ENCODE assay signal across 8 cellular contexts in genomic region chr4:89298160-89298559, GRCh38. TPM values are rescaled to one million over a fixed set of nuclear protein-coding genes. Genes with fewer than 3 reads are reported as not detected.
DNase-seq lines count a peak whose midpoint lies in the region; ATAC-seq, FAIRE-seq and TF ChIP-seq lines count a peak whose summit lies in the region.
"Had no signal": no experiment of that assay in that cellular context is flagged by ENCODE, and none has a peak within 500 bp of the region (broad histone marks: within the 10 kb centered on the region; RNA-seq: fewer than 3 reads in every experiment).

No MANE protein-coding gene starts in this region.

- H3K4me3 ChIP-seq in GM12878: no peak overlapping the region

- no peak overlapping the region for H2AFZ ChIP-seq in GM12878 (ENCODE audit: control insufficient read depth, low read depth, low read length)

- H3K79me2 ChIP-seq in GM12878 (ENCODE audit: control insufficient read depth, insufficient read depth, low read length): no peaks in the 10 kb centered on the region

- DNase-seq in GM12878 (ENCODE audit: low read depth, low spot score) (no peak), sciatic nerve (ENCODE audit: low spot score) (no peak), DMS 273 (lab: John Stamatoyannopoulos, UW; ENCODE audit: unreplicated experiment) (no peak), DMS153 treated with DMSO at 0.1 percent for 48 hours (lab: John Stamatoyannopoulos, UW; ENCODE audit: unreplicated experiment) (no peak), ureter (ENCODE audit: low spot score) (no peak)

- WGBS in GM12878 (ENCODE audit: insufficient coverage, insufficient replicate concordance, low lambda C conversion rate, missing lambda C conversion rate): 17% methylated on average over 2 of the region's 2 CpGs

- H3K9ac ChIP-seq in GM12878 (ENCODE audit: control insufficient read depth, insufficient read depth, low read length): no peak overlapping the region

- no peaks in the 10 kb centered on the region; the same call in 2 of the 3 replicates for H3K9me3 ChIP-seq in GM12878 (replicated peaks; ENCODE audit: control insufficient read depth, insufficient read depth, low read length)

- no peaks in the 10 kb centered on the region for H4K20me1 ChIP-seq in GM12878 (ENCODE audit: control insufficient read depth, insufficient read depth)

- ATAC-seq in GM19043 (IDR thresholded peaks at IDR 0.05; ENCODE audit: low read depth, unreplicated experiment): peak; percentile 29
- ATAC-seq in HG03280 (IDR thresholded peaks at IDR 0.05; ENCODE audit: unreplicated experiment): peak; percentile 30
- ATAC-seq in GM12878: peak; percentile 48
- ATAC-seq in sciatic nerve: peak; percentile 47

- no peaks in the 10 kb centered on the region for H3K36me3 ChIP-seq in GM12878 (ENCODE audit: control insufficient read depth in 2 of 2, insufficient read depth in 2 of 2, low read length in 1 of 2)

- no peak for TF ChIP-seq POLR2A in GM12878 (IDR thresholded peaks at IDR 0.05; ENCODE audit: low read depth, low read length)

- BruUV-seq in GM12878 (replicated peaks; lab: Mats Ljungman, UMichigan): no TSS peak

- SMC1A ChIA-PET in GM12878 (lab: Charles Lee; ENCODE audit: uncharacterized antibody, unreplicated experiment): interaction anchor here (0.6 to 1.8 kb wide), 4 partner anchors 8 to 170 kb away, joined by 3 read pairs; no protein-coding TSS in a partner anchor

- in situ Hi-C loops in GM12878 (cut with MboI): no loop called here

- no peak overlapping the region for H3K4me2 ChIP-seq in GM12878 (ENCODE audit: control insufficient read depth, insufficient read depth)

- RAD21 ChIA-PET in GM12878 (lab: Charles Lee; ENCODE audit: unreplicated experiment): interaction anchor here (0.7 kb wide), 1 partner anchor 40 kb away, joined by 3 read pairs; no protein-coding TSS in a partner anchor

- POLR2A ChIA-PET in GM12878 (lab: Charles Lee): interaction anchor here (1.6 kb wide), 1 partner anchor 14 kb away, joined by 4 read pairs; no protein-coding TSS in a partner anchor

- peaks cover 8% of the 10 kb centered on the region; the same call in 1 of the 2 replicates for H3K4me1 ChIP-seq in GM12878 (ENCODE audit: control insufficient read depth, insufficient read depth, low read length)

- no peak for TF ChIP-seq EP300 in GM12878 (IDR thresholded peaks at IDR 0.05; ENCODE audit: borderline replicate concordance in 1 of 2, control insufficient read depth in 1 of 2, low read depth in 2 of 2, low read length in 2 of 2)

- no peak overlapping the region for H3K27ac ChIP-seq in GM12878 (ENCODE audit: control insufficient read depth, insufficient read depth)
- H3K27ac ChIP-seq: VCaP had no signal

- TF ChIP-seq RAD21 in GM12878 (IDR thresholded peaks at IDR 0.05; ENCODE audit: insufficient read depth, low read depth, low read length): no peak

- intact Hi-C loops in GM12878 (cut with micrococcal nuclease; ENCODE audit: unreplicated experiment) (no loop called here), sciatic nerve (cut with DNase I) (no loop called here)

- no peak for TF ChIP-seq CTCF in GM12878 (IDR thresholded peaks at IDR 0.05 in 2 of 3, conservative IDR thresholded peaks at IDR 0.05 in 1 of 3; ENCODE audit: control insufficient read depth in 2 of 3, extremely low read depth in 1 of 3, insufficient read depth in 1 of 3, low read depth in 3 of 3, low read length in 3 of 3)

- CTCF ChIA-PET in GM12878 (lab: Yijun Ruan, JAX): interaction anchor here (1.0 to 2.2 kb wide), 2 partner anchors 9 to 43 kb away, joined by 6 to 7 read pairs; no protein-coding TSS in a partner anchor

- H3K27me3 ChIP-seq in GM12878 (replicated peaks in 1 of 2; ENCODE audit: control insufficient read depth in 2 of 2, insufficient read depth in 2 of 2, low read length in 1 of 2): peaks cover 0 to 2% of the 10 kb centered on the region in 2 experiments; a peak in 1 of 4 replicates

- no peak for FAIRE-seq in GM12878 (lab: Jason Lieb, UNC)

TF ChIP-seq in GM12878, 131 proteins besides CTCF, POLR2A, EP300 and RAD21:
- TF ChIP-seq ETV6 (conservative IDR thresholded peaks at IDR 0.05 in 1 of 2, IDR thresholded peaks at IDR 0.05 in 1 of 2; ENCODE audit: borderline replicate concordance in 1 of 2, low read depth in 1 of 2) (no peak), ZNF687 (IDR thresholded peaks at IDR 0.05) (no peak), ZNF207 (IDR thresholded peaks at IDR 0.05; ENCODE audit: borderline replicate concordance) (no peak), BCL3 (IDR thresholded peaks at IDR 0.05; ENCODE audit: borderline replicate concordance, insufficient read depth, low read depth, low read length, poor library complexity, severe bottlenecking) (no peak), SP1 (IDR thresholded peaks at IDR 0.05; ENCODE audit: low read depth, low read length) (no peak), SUPT20H (IDR thresholded peaks at IDR 0.05; ENCODE audit: borderline replicate concordance, control insufficient read depth, low read depth, low read length) (no peak), TCF7 (IDR thresholded peaks at IDR 0.05; ENCODE audit: borderline replicate concordance) (no peak)

RNA-seq across cellular contexts. Expression of gene GPRIN3, which starts 9.4 kb away (rescaled TPM):
- total RNA-seq in GM12878 (2013; cell fraction: nucleolus; rRNA removed): not detected in 2 replicates
- not detected in 2 replicates for total RNA-seq in GM12878 (2014; rRNA removed)
- total RNA-seq in GM12878 (2014; rRNA removed; fragmentation: Illumina TruSeq; extraction: Trizol): not detected in 2 replicates
- 0.03 and 0.05 TPM in 2 replicates for total RNA-seq in GM12878 (2021)
- polyA plus RNA-seq in GM12878 (2011; ENCODE audit: low read depth): 0.04 TPM
- polyA plus RNA-seq in GM12878 (2011; rRNA removed): under 0.01 TPM in 2 replicates
- under 0.01 TPM in 1 of 2 replicates, not detected in the other for polyA plus RNA-seq in GM12878 (2011; cell fraction: cytosol; rRNA removed)
- 0.01 TPM in 1 of 2 replicates, not detected in the other for polyA plus RNA-seq in GM12878 (2011; cell fraction: nucleus; rRNA removed)
- polyA plus RNA-seq in GM12878 (2012): 0.01 and 0.04 TPM in 2 replicates
- under 0.01 TPM in 1 of 2 replicates, not detected in the other for polyA plus RNA-seq in GM12878 (2014; fragmentation: Illumina TruSeq; extraction: Trizol)
- not detected for polyA plus RNA-seq in GM12878 (2014; fragmentation: Nextera tagmentation; extraction: Ambion mirVana)
- not detected in 2 replicates for polyA plus RNA-seq in GM12878 (2014; rRNA removed)
- under 1 TPM in 1 of 2 experiments, not detected in 1; 0.01 TPM for polyA plus RNA-seq in GM12878 (2016; fragmentation: Nextera tagmentation; extraction: Ambion mirVana)
- 0.05 TPM in 1 of 2 replicates, not detected in the other for polyA minus RNA-seq in GM12878 (2011; rRNA and poly(A)+ RNA removed)
- not detected in 2 replicates for polyA minus RNA-seq in GM12878 (2011; cell fraction: cytosol; rRNA and poly(A)+ RNA removed)
- polyA minus RNA-seq in GM12878 (2011; cell fraction: nucleus; rRNA and poly(A)+ RNA removed): not detected in 2 replicates
- 7.0 TPM for total RNA-seq in sciatic nerve
- total RNA-seq in ureter: 3.5 TPM
